8 cellular contexts compared by ENCODE assay signal in genomic region chr11:64744544-64745218, GRCh38. TPM values are rescaled to one million over a fixed set of nuclear protein-coding genes. Genes with fewer than 3 reads are reported as not detected.
DNase-seq lines count a peak whose midpoint lies in the region; ATAC-seq, FAIRE-seq and TF ChIP-seq lines count a peak whose summit lies in the region.

No MANE protein-coding gene starts in this region.

- no peaks in the 10 kb centered on the region for H3K9me3 ChIP-seq in Caco-2
- H3K9me3 ChIP-seq in OCI-LY3 (ENCODE audit: insufficient read depth, low read length): no peaks in the 10 kb centered on the region
- H3K9me3 ChIP-seq in effector memory CD4-positive, alpha-beta T cell (ENCODE audit: control insufficient read depth, low read length): no peaks in the 10 kb centered on the region
- no peaks in the 10 kb centered on the region for H3K9me3 ChIP-seq in neural progenitor cell (ENCODE audit: low read depth)

- H3K27ac Mint-ChIP-seq in Caco-2 (ENCODE audit: unreplicated experiment) (no peak overlapping the region), neural progenitor cell (no peak overlapping the region)

- CTCF ChIA-PET in Caco-2 (lab: Charles Lee): interaction anchor here (0.6 to 1.4 kb wide), 3 partner anchors 56 to 503 kb away, joined by 3 to 5 read pairs (median 3); no protein-coding TSS in a partner anchor

- H3K79me2 ChIP-seq in OCI-LY3 (ENCODE audit: low read length) (no peaks in the 10 kb centered on the region), neural progenitor cell (ENCODE audit: low read depth) (no peaks in the 10 kb centered on the region)

- peak overlapping the region; percentile 59 for H3K4me3 ChIP-seq in Caco-2 (ENCODE audit: low read depth, low read length)
- peak overlapping the region; percentile 84 for H3K4me3 ChIP-seq in OCI-LY3 (ENCODE audit: low read length)
- H3K4me3 ChIP-seq in effector memory CD4-positive, alpha-beta T cell (ENCODE audit: insufficient read depth, low read depth, low read length, poor library complexity, severe bottlenecking): peak overlapping the region; percentile 76
- peak overlapping the region; percentile 62 for H3K4me3 ChIP-seq in neural progenitor cell

- no peak for TF ChIP-seq CTCF in Caco-2 (IDR thresholded peaks at IDR 0.05; ENCODE audit: insufficient read depth in 1 of 2, low read depth in 1 of 2, low read length in 1 of 2, severe bottlenecking in 1 of 2, unreplicated experiment in 1 of 2)
- no peak for TF ChIP-seq CTCF in OCI-LY3 (IDR thresholded peaks at IDR 0.05; ENCODE audit: low read depth, low read length)
- no peak for TF ChIP-seq CTCF in neural progenitor cell (IDR thresholded peaks at IDR 0.05)

- no peak for DNase-seq in Caco-2
- peak in 2 of 3 donors; percentile 36 to 37 for DNase-seq in effector memory CD4-positive, alpha-beta T cell
- peak; percentile 64 for DNase-seq in neural progenitor cell (ENCODE audit: low spot score)
- no peak for DNase-seq in HTR-8/SVneo (ENCODE audit: insufficient read length, low spot score)

- H2AFZ ChIP-seq in OCI-LY3 (ENCODE audit: low read depth, low read length): no peak overlapping the region; the same call in 1 of the 2 replicates
- H2AFZ ChIP-seq in neural progenitor cell (replicated peaks): peak overlapping the region; percentile 60

- POLR2A ChIA-PET in Caco-2 (lab: Charles Lee): no interaction called here

- H3K9ac ChIP-seq in OCI-LY3 (ENCODE audit: low read length) (peak overlapping the region; percentile 93), neural progenitor cell (no peak overlapping the region)

- H3K27me3 ChIP-seq in Caco-2 (replicated peaks; ENCODE audit: control insufficient read depth, insufficient read depth, low read length) (no peaks in the 10 kb centered on the region), OCI-LY3 (ENCODE audit: low read depth, low read length) (no peaks in the 10 kb centered on the region), neural progenitor cell (peaks cover 77% of the 10 kb centered on the region)
- H3K27me3 ChIP-seq in effector memory CD4-positive, alpha-beta T cell (replicated peaks; ENCODE audit: control insufficient read depth, insufficient read depth, low read length, poor library complexity, severe bottlenecking): no peaks in the 10 kb centered on the region

- H3K4me1 Mint-ChIP-seq in Caco-2 (ENCODE audit: low read depth, unreplicated experiment): peaks cover 9% of the 10 kb centered on the region
- H3K4me1 Mint-ChIP-seq in neural progenitor cell: peaks cover 19% of the 10 kb centered on the region

- BruUV-seq in Caco-2 (replicated peaks; lab: Mats Ljungman, UMichigan): no TSS peak

- H3K27ac ChIP-seq in OCI-LY3 (ENCODE audit: low read length) (peak overlapping the region; percentile 74), neural progenitor cell (no peak overlapping the region)
- H3K27ac ChIP-seq in effector memory CD4-positive, alpha-beta T cell (ENCODE audit: insufficient read depth, low read length, poor library complexity, severe bottlenecking): peak overlapping the region; percentile 98

- no peaks in the 10 kb centered on the region for H3K9me3 Mint-ChIP-seq in Caco-2 (ENCODE audit: unreplicated experiment)
- no peaks in the 10 kb centered on the region for H3K9me3 Mint-ChIP-seq in neural progenitor cell

- peaks cover 50% of the 10 kb centered on the region for H3F3A ChIP-seq in neural progenitor cell (ENCODE audit: low read depth)

- peaks cover 6% of the 10 kb centered on the region for H3K27me3 Mint-ChIP-seq in Caco-2 (ENCODE audit: insufficient read depth, unreplicated experiment)
- peaks cover 35% of the 10 kb centered on the region for H3K27me3 Mint-ChIP-seq in neural progenitor cell (ENCODE audit: insufficient read depth, low read depth)

- no peak for FAIRE-seq in HTR-8/SVneo (lab: Jason Lieb, UNC)

- peaks cover 38% of the 10 kb centered on the region for H3K4me1 ChIP-seq in Caco-2
- H3K4me1 ChIP-seq in OCI-LY3 (ENCODE audit: low read length): peaks cover 32% of the 10 kb centered on the region
- peaks cover 25% of the 10 kb centered on the region for H3K4me1 ChIP-seq in effector memory CD4-positive, alpha-beta T cell (ENCODE audit: control insufficient read depth, insufficient read depth, low read length, poor library complexity, severe bottlenecking)
- H3K4me1 ChIP-seq in neural progenitor cell: peaks cover 14% of the 10 kb centered on the region

- H3K4me3 Mint-ChIP-seq in Caco-2 (ENCODE audit: unreplicated experiment) (peak overlapping the region; percentile 69), neural progenitor cell (peak overlapping the region; percentile 81)

- H3K36me3 ChIP-seq in Caco-2 (ENCODE audit: control insufficient read depth, insufficient read depth, low read length): no peaks in the 10 kb centered on the region
- H3K36me3 ChIP-seq in OCI-LY3 (replicated peaks; ENCODE audit: low read depth, low read length): no peaks in the 10 kb centered on the region
- H3K36me3 ChIP-seq in effector memory CD4-positive, alpha-beta T cell (ENCODE audit: control insufficient read depth, insufficient read depth, low read length): peaks cover 22% of the 10 kb centered on the region
- H3K36me3 ChIP-seq in neural progenitor cell: no peaks in the 10 kb centered on the region

- intact Hi-C loops in Caco-2 (cut with micrococcal nuclease; ENCODE audit: unreplicated experiment): no loop called here

- no peak for ATAC-seq in activated CD4-positive, CD25-positive, alpha-beta regulatory T cell treated with anti-CD3 and anti-CD28 coated beads, Interleukin-2, amount 50 U/mL, for 24 hours
- ATAC-seq in GM21390 (IDR thresholded peaks at IDR 0.05; ENCODE audit: unreplicated experiment): no peak
- ATAC-seq in HG03135 (IDR thresholded peaks at IDR 0.05; ENCODE audit: unreplicated experiment): no peak

- no peaks in the 10 kb centered on the region for H4K20me1 ChIP-seq in OCI-LY3 (ENCODE audit: insufficient read depth, low read length)
- peaks cover 34% of the 10 kb centered on the region for H4K20me1 ChIP-seq in neural progenitor cell (ENCODE audit: low read depth)

- H3K36me3 Mint-ChIP-seq in Caco-2 (ENCODE audit: insufficient read depth, unreplicated experiment) (peaks cover 11% of the 10 kb centered on the region), neural progenitor cell (no peaks in the 10 kb centered on the region)

- H3K4me2 ChIP-seq in OCI-LY3 (ENCODE audit: low read length) (peak overlapping the region; percentile 99), neural progenitor cell (peak overlapping the region; percentile 88)

RNA-seq across cellular contexts. Expression of gene RASGRP2, which starts 0.7 kb away (rescaled TPM):
- total RNA-seq in Caco-2 (2022) (4.0 and 4.1 TPM in 2 replicates), neural progenitor cell (ENCODE audit: low replicate concordance) (0.06 and 1.8 TPM in 2 replicates)

RNA-seq across cellular contexts. Expression of gene PYGM, which starts 15.1 kb away (rescaled TPM):
- total RNA-seq in Caco-2 (2022) (0.51 and 1.4 TPM in 2 replicates), neural progenitor cell (ENCODE audit: low replicate concordance) (1.4 and 2.2 TPM in 2 replicates)

RNA-seq across cellular contexts. Expression of gene NRXN2, which starts 21.7 kb away (rescaled TPM):
- total RNA-seq in Caco-2 (2022): 6.5 and 7.6 TPM in 2 replicates
- total RNA-seq in neural progenitor cell (ENCODE audit: low replicate concordance): 2.2 and 9.2 TPM in 2 replicates

RNA-seq across cellular contexts. Expression of gene SF1, which starts 33.7 kb away (rescaled TPM):
- total RNA-seq in Caco-2 (2022) (359 and 386 TPM in 2 replicates), neural progenitor cell (ENCODE audit: low replicate concordance) (140 and 193 TPM in 2 replicates)

RNA-seq across cellular contexts. Expression of gene MAP4K2, which starts 58.3 kb away (rescaled TPM):
- total RNA-seq in Caco-2 (2022) (16.8 and 21.4 TPM in 2 replicates), neural progenitor cell (ENCODE audit: low replicate concordance) (15.8 and 27.7 TPM in 2 replicates)

Comparison
In these comparisons a context has a peak if more than half of its experiments do, and no peak if none do; other contexts are left out.
1. DNase-seq: peak in effector memory CD4-positive, alpha-beta T cell (2 of 3) and neural progenitor cell (single experiment); none in Caco-2 (0 of 2) and HTR-8/SVneo (single experiment).
2. Peak in every context shown above with its lines, with median percentiles within 50 percentile points of each other: H3K4me3 ChIP-seq.